ENCODE assay signal across 12 cellular contexts in genomic region chr3:170724599-170724998, GRCh38.
A peak's percentile ranks its signal among the peaks of the same experiment; 100 is the strongest.
DNase-seq lines count a peak whose midpoint lies in the region; ATAC-seq and TF ChIP-seq lines count a peak whose summit lies in the region.
"Had no signal": no experiment of that assay in that cellular context is flagged by ENCODE, and none has a peak within 500 bp of the region (broad histone marks: within the 10 kb centered on the region; RNA-seq: fewer than 3 reads in every experiment).

No MANE protein-coding gene starts in this region.

- H2BK120ac ChIP-seq in IMR-90 (ENCODE audit: low read depth, low read length) (peak overlapping the region; percentile 100), mesenchymal stem cell (ENCODE audit: low read depth, low read length) (peak overlapping the region; percentile 54)

- WGBS in IMR-90 (ENCODE audit: extremely low coverage in 2 of 2, insufficient read length in 1 of 2), 2 experiments: no CpG with 5 or more reads among the region's 1 CpG
- 69% methylated on average over 1 of the region's 1 CpG for WGBS in mesenchymal stem cell

- H3K79me1 ChIP-seq in IMR-90 (ENCODE audit: low read depth in 1 of 2, low read length in 2 of 2) (peaks cover 0 to 5% of the 10 kb centered on the region in 2 experiments; a peak in 2 of 4 replicates), mesenchymal stem cell (replicated peaks; ENCODE audit: low read length, poor library complexity, severe bottlenecking) (no peaks in the 10 kb centered on the region)

- H3K9me3 ChIP-seq in IMR-90 (ENCODE audit: control insufficient read depth, insufficient read depth, low read length) (no peaks in the 10 kb centered on the region), mesenchymal stem cell (ENCODE audit: control insufficient read depth, low read length) (no peaks in the 10 kb centered on the region)
- H3K9me3 ChIP-seq: BLaER1 treated with 17β-estradiol and CSF1 and Interleukin-3, amounts not matched to agents 10 nM and 100 nM had no signal

- H2BK12ac ChIP-seq in mesenchymal stem cell (ENCODE audit: low read length in 2 of 2): peak overlapping the region; percentile 34 to 87

- H4K20me1 ChIP-seq in IMR-90 (ENCODE audit: insufficient read depth, low read length): no peaks in the 10 kb centered on the region
- H4K20me1 ChIP-seq: BLaER1 treated with 17β-estradiol and CSF1 and Interleukin-3, amounts not matched to agents 10 nM and 100 nM had no signal

- no peak overlapping the region for H3K4me2 ChIP-seq in IMR-90 (ENCODE audit: low read depth, low read length)
- H3K4me2 ChIP-seq in mesenchymal stem cell (ENCODE audit: low read length, poor library complexity, severe bottlenecking): no peak overlapping the region
- H3K4me2 ChIP-seq: BLaER1 treated with 17β-estradiol and CSF1 and Interleukin-3, amounts not matched to agents 10 nM and 100 nM had no signal

- H4K5ac ChIP-seq in IMR-90 (ENCODE audit: low read depth, low read length): peak overlapping the region; percentile 41

- no peak for TF ChIP-seq CTCF in IMR-90 (conservative IDR thresholded peaks at IDR 0.05; ENCODE audit: low read depth, low read length)
- TF ChIP-seq CTCF in cardiac fibroblast (IDR thresholded peaks at IDR 0.05; ENCODE audit: low read depth, low read length): no peak

- H2AK5ac ChIP-seq in IMR-90 (ENCODE audit: low read depth, low read length): peak overlapping the region; percentile 96
- H2AK5ac ChIP-seq in mesenchymal stem cell (ENCODE audit: low read length, severe bottlenecking): peak overlapping the region; percentile 88

- H3K27ac ChIP-seq in IMR-90 (ENCODE audit: insufficient read depth, low read length) (peak overlapping the region; percentile 72), mesenchymal stem cell (ENCODE audit: low read length, poor library complexity, severe bottlenecking) (peak overlapping the region; percentile 75)
- H3K27ac ChIP-seq: BLaER1 treated with 17β-estradiol and CSF1 and Interleukin-3, amounts not matched to agents 10 nM and 100 nM had no signal

- H3K36me3 ChIP-seq in IMR-90 (ENCODE audit: control insufficient read depth, insufficient read depth, low read length): no peaks in the 10 kb centered on the region
- peaks cover 0 to 5% of the 10 kb centered on the region in 2 experiments for H3K36me3 ChIP-seq in mesenchymal stem cell (ENCODE audit: control insufficient read depth in 1 of 2, insufficient read depth in 2 of 2, low read depth in 1 of 2, low read length in 2 of 2)
- H3K36me3 ChIP-seq: BLaER1 treated with 17β-estradiol and CSF1 and Interleukin-3, amounts not matched to agents 10 nM and 100 nM had no signal

- H2AFZ ChIP-seq in IMR-90 (replicated peaks; ENCODE audit: low read length, poor library complexity): peak overlapping the region; percentile 19
- no peak overlapping the region for H2AFZ ChIP-seq in mesenchymal stem cell (ENCODE audit: low read depth, low read length)

- TF ChIP-seq POLR2A in IMR-90 (IDR thresholded peaks at IDR 0.05; ENCODE audit: low read depth, low read length): no peak

- H3K18ac ChIP-seq in IMR-90 (ENCODE audit: low read depth, low read length) (peak overlapping the region; percentile 67), mesenchymal stem cell (ENCODE audit: low read depth in 1 of 2, low read length in 2 of 2) (peak overlapping the region; percentile 52 to 79)

- no peaks in the 10 kb centered on the region for H3K27me3 ChIP-seq in IMR-90 (ENCODE audit: control insufficient read depth, insufficient read depth, low read length)
- no peaks in the 10 kb centered on the region for H3K27me3 ChIP-seq in mesenchymal stem cell (ENCODE audit: control insufficient read depth in 1 of 2, insufficient read depth in 1 of 2, low read length in 2 of 2)
- H3K27me3 ChIP-seq: BLaER1 treated with 17β-estradiol and CSF1 and Interleukin-3, amounts not matched to agents 10 nM and 100 nM had no signal

- no TSS peak for BruUV-seq in IMR-90 (replicated peaks; lab: Mats Ljungman, UMichigan)

- H3K9ac ChIP-seq in IMR-90 (ENCODE audit: low read depth, low read length) (no peak overlapping the region), mesenchymal stem cell (ENCODE audit: low read length) (peak overlapping the region; percentile 90)
- H3K9ac ChIP-seq: BLaER1 treated with 17β-estradiol and CSF1 and Interleukin-3, amounts not matched to agents 10 nM and 100 nM had no signal

- intact Hi-C loops in IMR-90 (cut with micrococcal nuclease): no loop called here

- ATAC-seq in IMR-90 (ENCODE audit: low read depth): peak; percentile 2; the same call in 1 of the 2 replicates

- H3K4me1 ChIP-seq in IMR-90 (ENCODE audit: control insufficient read depth, insufficient read depth, low read length) (peaks cover 21% of the 10 kb centered on the region), mesenchymal stem cell (ENCODE audit: control insufficient read depth, insufficient read depth, low read depth, low read length) (peaks cover 13% of the 10 kb centered on the region)

- H4K91ac ChIP-seq in IMR-90 (ENCODE audit: insufficient read depth, low read depth, low read length): peak overlapping the region; percentile 92
- H4K91ac ChIP-seq in mesenchymal stem cell (ENCODE audit: low read length): peak overlapping the region; percentile 57

- CTCF ChIA-PET in IMR-90 (lab: Yijun Ruan, JAX): interaction anchor here (0.7 to 4.3 kb wide), 4 partner anchors 35 to 311 kb away, joined by 3 to 24 read pairs (median 4); no protein-coding TSS in a partner anchor

- H2BK15ac ChIP-seq in IMR-90 (ENCODE audit: low read depth, low read length): peak overlapping the region; percentile 63; the same call in 2 of the 3 replicates
- H2BK15ac ChIP-seq in mesenchymal stem cell (ENCODE audit: low read depth, poor library complexity, severe bottlenecking): no peak overlapping the region

- no peak for TF ChIP-seq RAD21 in IMR-90 (IDR thresholded peaks at IDR 0.05; ENCODE audit: low read length)

- in situ Hi-C loops in IMR-90 (cut with MboI; ENCODE audit: low sequenced_read_pairs): no loop called here

- H3K4me3 ChIP-seq in IMR-90 (ENCODE audit: insufficient read depth, low read depth, low read length): no peak overlapping the region
- no peak overlapping the region for H3K4me3 ChIP-seq in cardiac fibroblast (replicated peaks in 1 of 2; ENCODE audit: low read depth in 2 of 2, low read length in 2 of 2)
- H3K4me3 ChIP-seq in mesenchymal stem cell (ENCODE audit: insufficient read depth in 1 of 2, low read depth in 1 of 2, low read length in 2 of 2): peak overlapping the region in 1 of 2 experiments; percentile 15
- H3K4me3 ChIP-seq: BLaER1 treated with 17β-estradiol and CSF1 and Interleukin-3, amounts not matched to agents 10 nM and 100 nM; lung had no signal

- H3K4ac ChIP-seq in IMR-90 (ENCODE audit: low read depth, low read length) (peak overlapping the region; percentile 96), mesenchymal stem cell (ENCODE audit: low read depth in 1 of 2, low read length in 2 of 2) (peak overlapping the region; percentile 40 to 64)

- peak overlapping the region; percentile 93 for H2BK20ac ChIP-seq in IMR-90 (ENCODE audit: low read depth, low read length)

- no peak overlapping the region; the same call in 1 of the 2 replicates for H3K56ac ChIP-seq in IMR-90 (ENCODE audit: extremely low read depth, insufficient read depth, low read length)

- dilution Hi-C loops in IMR-90 (cut with HindIII; ENCODE audit: low sequenced_read_pairs, unreplicated experiment): no loop called here

- peaks cover 14% of the 10 kb centered on the region for H3K9me1 ChIP-seq in IMR-90 (ENCODE audit: insufficient read depth, low read length)

- H2BK5ac ChIP-seq in IMR-90 (ENCODE audit: low read depth, low read length, poor library complexity, severe bottlenecking) (peak overlapping the region; percentile 86), mesenchymal stem cell (ENCODE audit: low read depth, low read length, poor library complexity, severe bottlenecking) (peak overlapping the region; percentile 80)

- H3K23ac ChIP-seq in IMR-90 (ENCODE audit: low read depth, low read length): peak overlapping the region; percentile 88
- no peak overlapping the region for H3K23ac ChIP-seq in mesenchymal stem cell (ENCODE audit: low read length in 2 of 2)

- peak overlapping the region; percentile 91 for H3K14ac ChIP-seq in IMR-90 (replicated peaks; ENCODE audit: low read depth, low read length)
- peak overlapping the region in 1 of 2 experiments; percentile 11 for H3K14ac ChIP-seq in mesenchymal stem cell (ENCODE audit: low read length in 2 of 2)

- POLR2A ChIA-PET in IMR-90 (lab: Charles Lee; ENCODE audit: unreplicated experiment): interaction anchor here (0.5 to 1.0 kb wide), 2 partner anchors 21 to 368 kb away, joined by 4 to 6 read pairs; no protein-coding TSS in a partner anchor

- DNase-seq in AG08395 (ENCODE audit: low spot score) (peak; percentile 65), IMR-90 (peak; percentile 82), cardiac fibroblast (ENCODE audit: low read depth in 2 of 2) (peak; percentile 77 to 93), mesenchymal stem cell (peak; percentile 66), DMS153 (lab: John Stamatoyannopoulos, UW) (no peak), NCI-H2196 (lab: John Stamatoyannopoulos, UW; ENCODE audit: unreplicated experiment) (no peak), HuH-7 (ENCODE audit: low spot score) (no peak)
- DNase-seq in activated CD4-positive, alpha-beta T cell treated with anti-CD3 and anti-CD28 coated beads for 4 hours: no peak
- DNase-seq: activated T-cell treated with anti-CD3 and anti-CD28 coated beads for 4 hours, glutamatergic neuron had no signal

- H4K8ac ChIP-seq in IMR-90 (ENCODE audit: low read depth in 2 of 2, low read length in 2 of 2) (peak overlapping the region; percentile 5 to 97), mesenchymal stem cell (ENCODE audit: low read length) (peak overlapping the region; percentile 69)

- peak overlapping the region; percentile 71 for H2AK9ac ChIP-seq in IMR-90 (replicated peaks; ENCODE audit: low read depth, low read length, poor library complexity)

TF ChIP-seq in IMR-90, 13 proteins besides CTCF, POLR2A, EP300 and RAD21 (continues in another document):
- TF ChIP-seq MXI1 (IDR thresholded peaks at IDR 0.05; ENCODE audit: borderline replicate concordance, low read depth, low read length): no peak
- no peak for TF ChIP-seq RCOR1 (IDR thresholded peaks at IDR 0.05; ENCODE audit: insufficient replicate concordance, low read length)
- TF ChIP-seq SMC3 (IDR thresholded peaks at IDR 0.05; ENCODE audit: low read depth, low read length): no peak
- TF ChIP-seq, protein P1, sequence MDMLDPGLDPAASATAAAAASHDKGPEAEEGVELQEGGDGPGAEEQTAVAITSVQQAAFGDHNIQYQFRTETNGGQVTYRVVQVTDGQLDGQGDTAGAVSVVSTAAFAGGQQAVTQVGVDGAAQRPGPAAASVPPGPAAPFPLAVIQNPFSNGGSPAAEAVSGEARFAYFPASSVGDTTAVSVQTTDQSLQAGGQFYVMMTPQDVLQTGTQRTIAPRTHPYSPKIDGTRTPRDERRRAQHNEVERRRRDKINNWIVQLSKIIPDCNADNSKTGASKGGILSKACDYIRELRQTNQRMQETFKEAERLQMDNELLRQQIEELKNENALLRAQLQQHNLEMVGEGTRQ (IDR thresholded peaks at IDR 0.05; ENCODE audit: low read depth, low read length): no peak
- peak; percentile 22; the same call in 1 of the 2 replicates for TF ChIP-seq BHLHE40 (IDR thresholded peaks at IDR 0.05; ENCODE audit: low read depth, low read length)
- no peak for TF ChIP-seq MAFK (IDR thresholded peaks at IDR 0.05; ENCODE audit: low read depth, low read length)

Comparison
In these comparisons a context has a peak if more than half of its experiments do, and no peak if none do; other contexts are left out.
1. DNase-seq: peak in AG08395 (single experiment), IMR-90 (single experiment), cardiac fibroblast (2 of 2) and mesenchymal stem cell (single experiment); none in DMS153 (single experiment), activated CD4-positive, alpha-beta T cell treated with anti-CD3 and anti-CD28 coated beads for 4 hours (0 of 2), NCI-H2196 (single experiment) and HuH-7 (single experiment).